In genomic region chrX:108601276-108601675, GRCh38 we compare ENCODE assay signal across 22 cellular contexts.
DNase-seq lines count a peak whose midpoint lies in the region; ATAC-seq and TF ChIP-seq lines count a peak whose summit lies in the region.
"Had no signal": no experiment of that assay in that cellular context is flagged by ENCODE, and none has a peak within 500 bp of the region (broad histone marks: within the 10 kb centered on the region; RNA-seq: fewer than 3 reads in every experiment).

No MANE protein-coding gene starts in this region.

- H3K27ac ChIP-seq in C4-2B (peak overlapping the region; percentile 18; the same call in 1 of the 2 replicates), HUES6 (ENCODE audit: low read depth, low read length) (peak overlapping the region; percentile 3; the same call in 1 of the 2 replicates), endodermal cell (ENCODE audit: low read depth, low read length) (no peak overlapping the region), mesendoderm (ENCODE audit: low read depth, low read length) (no peak overlapping the region), brain microvascular endothelial cell (no peak overlapping the region)

- H4K8ac ChIP-seq in mesendoderm (ENCODE audit: low read depth, low read length) = no peak overlapping the region

- no peak overlapping the region for H3K9ac ChIP-seq in HUES6 (ENCODE audit: low read length)
- no peak overlapping the region for H3K9ac ChIP-seq in endodermal cell (ENCODE audit: extremely low read depth, low read length, poor library complexity, severe bottlenecking)
- H3K9ac ChIP-seq in mesendoderm (ENCODE audit: low read length) = no peak overlapping the region

- no peak overlapping the region for H2BK15ac ChIP-seq in mesendoderm (replicated peaks; ENCODE audit: low read depth)

- H3K79me1 ChIP-seq in mesendoderm (ENCODE audit: low read length) = no peaks in the 10 kb centered on the region

- no peak overlapping the region for H3K18ac ChIP-seq in mesendoderm (ENCODE audit: low read length)

- H2BK120ac ChIP-seq in mesendoderm (ENCODE audit: low read depth, low read length) = no peak overlapping the region

- no peaks in the 10 kb centered on the region for H3K9me3 Mint-ChIP-seq in endodermal cell
- H3K9me3 Mint-ChIP-seq: CD8-positive, alpha-beta memory T cell; IgD-negative memory B cell had no signal

- H3K4me2 ChIP-seq in mesendoderm (ENCODE audit: low read length) = no peak overlapping the region

- no peak overlapping the region for H3K56ac ChIP-seq in mesendoderm (ENCODE audit: low read length)

- H3K23ac ChIP-seq in mesendoderm (ENCODE audit: low read length) = no peak overlapping the region

- no peak overlapping the region for H4K5ac ChIP-seq in mesendoderm (ENCODE audit: low read length)

- intact Hi-C loops in left ventricle myocardium superior (cut with micrococcal nuclease) = no loop called here

- no peaks in the 10 kb centered on the region for H3K27me3 Mint-ChIP-seq in endodermal cell (ENCODE audit: insufficient read depth)

- H3K27me3 ChIP-seq in HUES6 (ENCODE audit: control insufficient read depth, insufficient read depth, low read length) (no peaks in the 10 kb centered on the region; the same call in 1 of the 2 replicates), endodermal cell (ENCODE audit: control insufficient read depth, insufficient read depth, low read length, poor library complexity, severe bottlenecking) (no peaks in the 10 kb centered on the region), mesendoderm (ENCODE audit: insufficient read depth, low read length, poor library complexity) (no peaks in the 10 kb centered on the region), brain microvascular endothelial cell (replicated peaks) (no peaks in the 10 kb centered on the region)

- H3K4ac ChIP-seq in mesendoderm (ENCODE audit: low read depth, low read length) = no peak overlapping the region

- H3K9me3 ChIP-seq in HUES6 (ENCODE audit: control insufficient read depth, insufficient read depth, low read depth, low read length) (no peaks in the 10 kb centered on the region), endodermal cell (ENCODE audit: control insufficient read depth, low read length) (no peaks in the 10 kb centered on the region)

- no peak overlapping the region for H2AK5ac ChIP-seq in mesendoderm (ENCODE audit: low read length)

- TF ChIP-seq CTCF in C4-2B (conservative IDR thresholded peaks at IDR 0.05) (no peak), endodermal cell (conservative IDR thresholded peaks at IDR 0.05) (no peak), brain microvascular endothelial cell (IDR thresholded peaks at IDR 0.05; ENCODE audit: low read depth, low read length, missing control alignments) (no peak)

- H3K4me3 Mint-ChIP-seq in endodermal cell = no peak overlapping the region
- H3K4me3 Mint-ChIP-seq: CD8-positive, alpha-beta memory T cell; IgD-negative memory B cell had no signal

- no peak overlapping the region for H3K4me3 ChIP-seq in HUES6 (ENCODE audit: low read depth, low read length)
- H3K4me3 ChIP-seq in endodermal cell (ENCODE audit: low read length) = no peak overlapping the region
- H3K4me3 ChIP-seq in mesendoderm (ENCODE audit: low read length) = no peak overlapping the region
- H3K4me3 ChIP-seq in brain microvascular endothelial cell (ENCODE audit: low read depth, low read length) = no peak overlapping the region

- 97% methylated on average over 4 of the region's 4 CpGs; no CpG with 5 or more reads in 1 of the 2 experiments for WGBS in endodermal cell (ENCODE audit: insufficient coverage in 1 of 2, insufficient read length in 1 of 2), 2 experiments
- no CpG with 5 or more reads among the region's 4 CpGs for WGBS in mesendoderm (ENCODE audit: extremely low coverage, insufficient coverage, low lambda C conversion rate)

- H3K79me2 ChIP-seq in mesendoderm (ENCODE audit: control insufficient read depth, insufficient read depth, low read length) = no peaks in the 10 kb centered on the region

- DNase-seq in endodermal cell = peak; percentile 59
- DNase-seq in mesendoderm = peak; percentile 74
- no peak for DNase-seq in brain microvascular endothelial cell
- no peak for DNase-seq in left ventricle myocardium superior
- DNase-seq in iPS-NIHi11 (ENCODE audit: low spot score) = no peak
- DNase-seq: 8988T; AML-193; C1 segment of cervical spinal cord; Calu3; CD8-positive, alpha-beta memory T cell; DMS153; GDM1; HCEC 1CT; NCI-H1694; NCI-H2081; NCI-H2171; NCI-H524 treated with DMSO at 0.1 percent for 48 hours had no signal

- no peak for ATAC-seq in left ventricle myocardium superior
- ATAC-seq in HG02884 (IDR thresholded peaks at IDR 0.05; ENCODE audit: unreplicated experiment) = no peak
- ATAC-seq: Right ventricle myocardium inferior had no signal

- H3K4me1 Mint-ChIP-seq in endodermal cell = no peaks in the 10 kb centered on the region
- H3K4me1 Mint-ChIP-seq: CD8-positive, alpha-beta memory T cell; IgD-negative memory B cell had no signal

- no peak overlapping the region for H2BK5ac ChIP-seq in mesendoderm (ENCODE audit: low read length)

- H3K4me1 ChIP-seq in HUES6 (ENCODE audit: control insufficient read depth, insufficient read depth, low read length) = no peaks in the 10 kb centered on the region
- H3K4me1 ChIP-seq in endodermal cell (ENCODE audit: control insufficient read depth, insufficient read depth, low read length) = no peaks in the 10 kb centered on the region
- H3K4me1 ChIP-seq in mesendoderm (ENCODE audit: control insufficient read depth, low read depth, low read length) = no peaks in the 10 kb centered on the region

- H3K27ac Mint-ChIP-seq in endodermal cell = no peak overlapping the region
- H3K27ac Mint-ChIP-seq: IgD-negative memory B cell had no signal

- H3K36me3 ChIP-seq in HUES6 (ENCODE audit: control insufficient read depth, insufficient read depth, low read length) (peaks cover 74% of the 10 kb centered on the region), endodermal cell (ENCODE audit: control insufficient read depth, insufficient read depth, low read length) (peaks cover 57% of the 10 kb centered on the region), mesendoderm (ENCODE audit: control insufficient read depth, insufficient read depth, low read length) (no peaks in the 10 kb centered on the region), brain microvascular endothelial cell (replicated peaks) (peaks cover 12% of the 10 kb centered on the region)

- in situ Hi-C loops in brain microvascular endothelial cell (cut with HindIII; ENCODE audit: low pct_ligation_motif_present, low sequenced_read_pairs) = no loop called here

- H3K36me3 Mint-ChIP-seq in endodermal cell (ENCODE audit: low read depth) = peaks cover 68% of the 10 kb centered on the region
- H3K36me3 Mint-ChIP-seq: CD8-positive, alpha-beta memory T cell; IgD-negative memory B cell had no signal

Comparison
In these comparisons a context has a peak if more than half of its experiments do, and no peak if none do; other contexts are left out.
1. H3K27ac ChIP-seq: peak in C4-2B (single experiment) and HUES6 (single experiment); none in endodermal cell (single experiment), mesendoderm (single experiment) and brain microvascular endothelial cell (single experiment).
2. DNase-seq: peak in endodermal cell (single experiment) and mesendoderm (single experiment); none in brain microvascular endothelial cell (single experiment), left ventricle myocardium superior (single experiment) and iPS-NIHi11 (single experiment).